In the genomic region with DNA sequence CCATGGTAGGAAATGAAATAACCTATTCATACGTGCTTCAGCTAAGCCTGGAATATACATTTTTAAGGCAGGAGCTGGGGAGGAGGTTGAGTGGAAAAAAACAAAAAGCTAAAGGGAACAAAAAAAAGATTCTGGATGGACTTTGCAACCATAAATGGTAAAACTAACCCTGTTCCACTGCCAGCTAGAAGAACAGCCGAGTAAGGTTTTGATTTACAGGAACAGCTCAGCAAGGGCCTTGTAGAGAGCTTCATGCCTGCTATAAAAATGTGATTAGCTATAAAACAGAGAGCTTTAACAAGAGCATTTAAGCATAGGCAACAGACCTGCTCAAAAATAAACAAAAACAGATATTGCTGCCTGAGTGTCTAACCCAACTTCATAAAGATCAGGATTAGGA, we compare ENCODE assay signal across 16 cellular contexts.
DNase-seq lines count a peak whose midpoint lies in the region; ATAC-seq and TF ChIP-seq lines count a peak whose summit lies in the region.
"Had no signal": no experiment of that assay in that cellular context is flagged by ENCODE, and none has a peak within 500 bp of the region (broad histone marks: within the 10 kb centered on the region; RNA-seq: fewer than 3 reads in every experiment).

No MANE protein-coding gene starts in this region.

- no peak for TF ChIP-seq CTCF in astrocyte of the spinal cord (IDR thresholded peaks at IDR 0.05; ENCODE audit: low read depth, low read length)
- TF ChIP-seq CTCF in hepatocyte (IDR thresholded peaks at IDR 0.05; ENCODE audit: poor library complexity): no peak

- no peak for ATAC-seq in HG02763 (IDR thresholded peaks at IDR 0.05; ENCODE audit: unreplicated experiment)
- ATAC-seq: body of pancreas; naive thymus-derived CD8-positive, alpha-beta T cell had no signal

- H3K9me2 ChIP-seq in hepatocyte (replicated peaks; ENCODE audit: insufficient read depth): no peaks in the 10 kb centered on the region

- H3K4me2 ChIP-seq in hepatocyte: peak overlapping the region; percentile 48

- 24% methylated on average over 2 of the region's 2 CpGs for WGBS in hepatocyte (ENCODE audit: low lambda C conversion rate, missing lambda C conversion rate)

- no peak overlapping the region for H2AFZ ChIP-seq in hepatocyte

- H3K4me3 ChIP-seq in astrocyte of the spinal cord (ENCODE audit: low read depth, low read length) (no peak overlapping the region), hepatocyte (no peak overlapping the region), rectal smooth muscle tissue (ENCODE audit: low read length) (no peak overlapping the region)
- H3K4me3 ChIP-seq: body of pancreas had no signal

- DNase-seq in AG20443 (ENCODE audit: low spot score) (peak; percentile 50), astrocyte of the spinal cord (ENCODE audit: low read depth, low spot score) (peak; percentile 62), hepatocyte (ENCODE audit: low spot score) (peak; percentile 49), amniotic stem cell (lab: John Stamatoyannopoulos, UW) (no peak)
- no peak for DNase-seq in stimulated activated naive CD4-positive, alpha-beta T cell treated with Interleukin-2 at 50 U/mL for 16 hours (lab: John Stamatoyannopoulos, UW)
- no peak for DNase-seq in activated CD4-positive, CD25-positive, alpha-beta regulatory T cell treated with anti-CD3 and anti-CD28 coated beads, Interleukin-2, amount 50 U/mL, for 72 hours
- DNase-seq: ACHN; activated CD4-positive, alpha-beta T cell treated with anti-CD3 and anti-CD28 coated beads for 4 hours; body of pancreas; naive thymus-derived CD8-positive, alpha-beta T cell; NCI-H1105; NCI-H226; stimulated activated CD4-positive, alpha-beta T cell treated with anti-CD3 and anti-CD28 coated beads, Interleukin-12 subunit alpha, Interleukin-12 subunit beta, amount 100 ng/mL, for 4 hours; T-helper 1 cell had no signal

- in situ Hi-C loops in astrocyte of the spinal cord (cut with HindIII; ENCODE audit: low sequenced_read_pairs): no loop called here

- peaks cover 25% of the 10 kb centered on the region for H3K4me1 ChIP-seq in hepatocyte (ENCODE audit: insufficient read depth)
- peaks cover 18% of the 10 kb centered on the region for H3K4me1 ChIP-seq in rectal smooth muscle tissue (ENCODE audit: control insufficient read depth, insufficient read depth, low read length)
- H3K4me1 ChIP-seq: body of pancreas had no signal

- no peaks in the 10 kb centered on the region for H3K27me3 ChIP-seq in hepatocyte
- H3K27me3 ChIP-seq in rectal smooth muscle tissue (ENCODE audit: control insufficient read depth, insufficient read depth, low read length): no peaks in the 10 kb centered on the region
- H3K27me3 ChIP-seq: body of pancreas had no signal

- H3K27ac ChIP-seq in hepatocyte (peak overlapping the region; percentile 87), rectal smooth muscle tissue (ENCODE audit: low read depth, low read length) (peak overlapping the region; percentile 76)
- H3K27ac ChIP-seq: body of pancreas had no signal

- H3K36me3 ChIP-seq in hepatocyte (replicated peaks; ENCODE audit: insufficient read depth, low read depth) (no peaks in the 10 kb centered on the region), rectal smooth muscle tissue (ENCODE audit: control insufficient read depth, insufficient read depth, low read length) (no peaks in the 10 kb centered on the region)

- H3K9me3 ChIP-seq in hepatocyte (ENCODE audit: low read depth): no peaks in the 10 kb centered on the region
- H3K9me3 ChIP-seq: body of pancreas had no signal

- H4K20me1 ChIP-seq in hepatocyte (ENCODE audit: insufficient read depth, poor library complexity, severe bottlenecking): no peaks in the 10 kb centered on the region

- no peak overlapping the region for H3K9ac ChIP-seq in rectal smooth muscle tissue (ENCODE audit: low read length)

- H3K79me2 ChIP-seq in hepatocyte: peaks cover 32% of the 10 kb centered on the region

Comparison
In these comparisons a context has a peak if more than half of its experiments do, and no peak if none do; other contexts are left out.
1. DNase-seq: peak in AG20443 (single experiment), astrocyte of the spinal cord (single experiment) and hepatocyte (single experiment); none in amniotic stem cell (single experiment), stimulated activated naive CD4-positive, alpha-beta T cell treated with Interleukin-2 at 50 U/mL for 16 hours (single experiment) and activated CD4-positive, CD25-positive, alpha-beta regulatory T cell treated with anti-CD3 and anti-CD28 coated beads, Interleukin-2, amount 50 U/mL, for 72 hours (single experiment).